In the genomic region with DNA sequence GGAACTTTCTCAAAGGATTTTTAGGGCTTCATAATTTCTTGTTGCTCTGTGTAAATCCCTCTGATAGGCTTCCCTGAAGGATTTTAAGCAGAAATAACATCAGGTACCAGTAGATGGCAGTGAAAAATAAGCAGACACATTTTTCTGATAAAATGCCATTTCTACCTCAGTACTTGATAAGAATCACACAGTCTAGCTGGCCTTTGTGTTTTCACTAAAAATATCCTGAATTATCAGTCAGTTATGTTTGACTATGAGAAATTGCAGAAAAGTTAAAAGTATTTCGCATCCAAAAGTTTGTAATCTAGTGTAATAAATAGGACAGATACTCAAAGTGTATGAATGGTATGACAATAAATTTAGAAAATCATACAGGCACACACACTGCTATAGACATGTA, we compare ENCODE assay signal across 8 cellular contexts.
DNase-seq lines count a peak whose midpoint lies in the region; ATAC-seq and TF ChIP-seq lines count a peak whose summit lies in the region.

No MANE protein-coding gene starts in this region.

- no peak overlapping the region for H3K27ac Mint-ChIP-seq in endothelial cell (ENCODE audit: unreplicated experiment)
- no peak overlapping the region for H3K27ac Mint-ChIP-seq in stimulated activated naive CD8-positive, alpha-beta T cell treated with anti-CD3 and anti-CD28 coated beads, Interleukin-15, amount 100 ng/mL, for 72 hours
- no peak overlapping the region for H3K27ac Mint-ChIP-seq in activated naive CD4-positive, alpha-beta T cell treated with anti-CD3 and anti-CD28 coated beads, Interleukin-2, amount 10 ng/mL, durations not matched to agents 7 days and 5 days

- peaks cover 42% of the 10 kb centered on the region for H3K4me1 Mint-ChIP-seq in endothelial cell (ENCODE audit: unreplicated experiment)
- no peaks in the 10 kb centered on the region for H3K4me1 Mint-ChIP-seq in stimulated activated naive CD8-positive, alpha-beta T cell treated with anti-CD3 and anti-CD28 coated beads, Interleukin-15, amount 100 ng/mL, for 72 hours
- H3K4me1 Mint-ChIP-seq in activated naive CD4-positive, alpha-beta T cell treated with anti-CD3 and anti-CD28 coated beads, Interleukin-2, amount 10 ng/mL, durations not matched to agents 7 days and 5 days = no peaks in the 10 kb centered on the region

- H3K9me3 Mint-ChIP-seq in endothelial cell (ENCODE audit: unreplicated experiment) = peaks cover 5% of the 10 kb centered on the region
- peaks cover 0 to 6% of the 10 kb centered on the region in 2 donors for H3K9me3 Mint-ChIP-seq in stimulated activated naive CD8-positive, alpha-beta T cell treated with anti-CD3 and anti-CD28 coated beads, Interleukin-15, amount 100 ng/mL, for 72 hours
- H3K9me3 Mint-ChIP-seq in activated naive CD4-positive, alpha-beta T cell treated with anti-CD3 and anti-CD28 coated beads, Interleukin-2, amount 10 ng/mL, durations not matched to agents 7 days and 5 days = peaks cover 4% of the 10 kb centered on the region

- CTCF ChIA-PET in activated naive CD4-positive, alpha-beta T cell treated with anti-CD3 and anti-CD28 coated beads, Interleukin-2, amount 10 ng/mL, durations not matched to agents 7 days and 5 days (lab: Charles Lee) = interaction anchor here (0.9 to 2.2 kb wide), 4 partner anchors 9 to 195 kb away, joined by 4 to 20 read pairs (median 6); no protein-coding TSS in a partner anchor

- peaks cover 2% of the 10 kb centered on the region for H3K27me3 Mint-ChIP-seq in endothelial cell (ENCODE audit: unreplicated experiment)
- H3K27me3 Mint-ChIP-seq in stimulated activated naive CD8-positive, alpha-beta T cell treated with anti-CD3 and anti-CD28 coated beads, Interleukin-15, amount 100 ng/mL, for 72 hours = no peaks in the 10 kb centered on the region
- no peaks in the 10 kb centered on the region for H3K27me3 Mint-ChIP-seq in activated naive CD4-positive, alpha-beta T cell treated with anti-CD3 and anti-CD28 coated beads, Interleukin-2, amount 10 ng/mL, durations not matched to agents 7 days and 5 days

- ATAC-seq in GM18909 (IDR thresholded peaks at IDR 0.05; ENCODE audit: poor library complexity, unreplicated experiment) (peak; percentile 57), HG02884 (IDR thresholded peaks at IDR 0.05; ENCODE audit: unreplicated experiment) (no peak)
- no peak for ATAC-seq in stimulated activated naive CD8-positive, alpha-beta T cell treated with anti-CD3 and anti-CD28 coated beads, Interleukin-15, amount 100 ng/mL, for 72 hours

- H3K4me3 Mint-ChIP-seq in endothelial cell (ENCODE audit: unreplicated experiment) = no peak overlapping the region
- no peak overlapping the region for H3K4me3 Mint-ChIP-seq in stimulated activated naive CD8-positive, alpha-beta T cell treated with anti-CD3 and anti-CD28 coated beads, Interleukin-15, amount 100 ng/mL, for 72 hours
- H3K4me3 Mint-ChIP-seq in activated naive CD4-positive, alpha-beta T cell treated with anti-CD3 and anti-CD28 coated beads, Interleukin-2, amount 10 ng/mL, durations not matched to agents 7 days and 5 days = no peak overlapping the region

- H3K4me3 ChIP-seq in AG09309 (ENCODE audit: control insufficient read depth, low read depth, low read length) = no peak overlapping the region

- DNase-seq in AG09309 (ENCODE audit: low read depth) (peak; percentile 18), NCI-H748 treated with DMSO at 0.1 percent for 48 hours (lab: John Stamatoyannopoulos, UW) (peak; percentile 19), endothelial cell (ENCODE audit: low spot score) (no peak), renal cortical epithelial cell (ENCODE audit: low read depth) (peak; percentile 68)
- no peak for DNase-seq in stimulated activated naive CD8-positive, alpha-beta T cell treated with anti-CD3 and anti-CD28 coated beads, Interleukin-15, amount 100 ng/mL, for 72 hours
- no peak for DNase-seq in activated naive CD4-positive, alpha-beta T cell treated with anti-CD3 and anti-CD28 coated beads, Interleukin-2, amount 10 ng/mL, durations not matched to agents 7 days and 5 days

- TF ChIP-seq CTCF in AG09309 (IDR thresholded peaks at IDR 0.05; ENCODE audit: control insufficient read depth, insufficient read depth, low read depth, low read length, missing control alignments) (peak; percentile 52), endothelial cell (IDR thresholded peaks at IDR 0.05; ENCODE audit: unreplicated experiment) (peak; percentile 43)

- peaks cover 29% of the 10 kb centered on the region for H3K36me3 Mint-ChIP-seq in endothelial cell (ENCODE audit: low read depth, unreplicated experiment)
- H3K36me3 Mint-ChIP-seq in activated naive CD4-positive, alpha-beta T cell treated with anti-CD3 and anti-CD28 coated beads, Interleukin-2, amount 10 ng/mL, durations not matched to agents 7 days and 5 days = peaks cover 7% of the 10 kb centered on the region

Comparison
In these comparisons a context has a peak if more than half of its experiments do, and no peak if none do; other contexts are left out.
1. DNase-seq: peak in AG09309 (single experiment), NCI-H748 treated with DMSO at 0.1 percent for 48 hours (single experiment) and renal cortical epithelial cell (single experiment); none in endothelial cell (single experiment), stimulated activated naive CD8-positive, alpha-beta T cell treated with anti-CD3 and anti-CD28 coated beads, Interleukin-15, amount 100 ng/mL, for 72 hours (0 of 2) and activated naive CD4-positive, alpha-beta T cell treated with anti-CD3 and anti-CD28 coated beads, Interleukin-2, amount 10 ng/mL, durations not matched to agents 7 days and 5 days (single experiment).